25 cellular contexts compared by ENCODE assay signal in the genomic region with DNA sequence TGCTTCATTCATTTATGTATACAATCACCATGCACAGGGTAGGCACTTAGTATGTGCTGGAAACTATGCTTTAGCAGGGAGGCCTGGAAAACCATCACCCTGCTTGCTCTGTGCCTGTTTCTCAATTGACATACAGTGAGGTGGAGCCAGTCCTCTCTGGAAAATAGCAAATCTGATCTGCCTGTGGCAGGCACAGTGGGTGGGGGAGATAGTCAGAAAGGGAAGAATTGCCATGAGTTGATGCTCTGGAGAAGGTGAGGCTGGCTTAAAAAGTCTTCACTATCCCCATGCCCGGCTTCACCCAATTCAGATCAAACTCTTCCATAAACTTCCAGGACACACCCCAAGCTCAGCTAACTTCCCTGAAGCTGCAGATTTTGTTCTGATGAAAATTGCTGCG.
A peak's percentile ranks its signal among the peaks of the same experiment; 100 is the strongest.
DNase-seq lines count a peak whose midpoint lies in the region; ATAC-seq and TF ChIP-seq lines count a peak whose summit lies in the region.
"Had no signal": no experiment of that assay in that cellular context is flagged by ENCODE, and none has a peak within 500 bp of the region (broad histone marks: within the 10 kb centered on the region; RNA-seq: fewer than 3 reads in every experiment).

No MANE protein-coding gene starts in this region.

- peak; percentile 73 for ATAC-seq in SK-N-SH treated with all-trans-retinoic acid at 6 μM for 48 hours
- ATAC-seq: activated CD4-positive, CD25-positive, alpha-beta regulatory T cell treated with anti-CD3 and anti-CD28 coated beads, Interleukin-2, amount 50 U/mL, for 24 hours; activated CD8-positive, alpha-beta T cell treated with anti-CD3 and anti-CD28 coated beads for 36 hours; stimulated activated naive CD8-positive, alpha-beta T cell treated with anti-CD3 and anti-CD28 coated beads, Interleukin-15, Interleukin-2, amounts not matched to agents 100 U/mL and 50 U/mL, for 24 hours had no signal

- no peak overlapping the region for H4K91ac ChIP-seq in mesenchymal stem cell (ENCODE audit: low read length)

- peak overlapping the region; percentile 22 for H2BK120ac ChIP-seq in mesenchymal stem cell (ENCODE audit: low read depth, low read length)

- peak overlapping the region in 1 of 2 experiments; percentile 15 for H2BK12ac ChIP-seq in mesenchymal stem cell (ENCODE audit: low read length in 2 of 2)

- no peak for DNase-seq in HFFc6
- DNase-seq in mesenchymal stem cell = no peak
- no peak for DNase-seq in smooth muscle cell (lab: John Stamatoyannopoulos, UW; ENCODE audit: unreplicated experiment)
- no peak for DNase-seq in NCI-H446 treated with DMSO at 0.1 percent for 48 hours (lab: John Stamatoyannopoulos, UW)
- no peak for DNase-seq in hepatocyte (ENCODE audit: low spot score)
- DNase-seq in GOT3 (lab: John Stamatoyannopoulos, UW) = no peak
- DNase-seq: activated CD8-positive, alpha-beta T cell treated with anti-CD3 and anti-CD28 coated beads for 36 hours; activated effector memory CD4-positive, alpha-beta T cell treated with anti-CD3 and anti-CD28 coated beads, Interleukin-2, amount 50 U/mL, for 16 hours; activated T-cell treated with anti-CD3 and anti-CD28 coated beads for 4 hours; adrenal gland; CD4-positive, CD25-positive, alpha-beta regulatory T cell; cortex of kidney; glutamatergic neuron; kidney glomerular epithelial cell; NCI-H1105; NCI-H2081; NCI-H345; OCI-M1; retina; SHP77; stimulated activated naive CD8-positive, alpha-beta T cell treated with anti-CD3 and anti-CD28 coated beads, Interleukin-15, Interleukin-2, amounts not matched to agents 100 U/mL and 50 U/mL, for 24 hours had no signal

- peak overlapping the region in 1 of 2 experiments; percentile 72 for H3K23ac ChIP-seq in mesenchymal stem cell (ENCODE audit: low read length in 2 of 2)

- peak overlapping the region; percentile 72 for H3K27ac Mint-ChIP-seq in HFFc6
- H3K27ac Mint-ChIP-seq: activated CD8-positive, alpha-beta T cell treated with anti-CD3 and anti-CD28 coated beads for 36 hours; CD4-positive, CD25-positive, alpha-beta regulatory T cell had no signal

- no peak overlapping the region for H3K27ac ChIP-seq in mesenchymal stem cell (ENCODE audit: low read length, poor library complexity, severe bottlenecking)
- H3K27ac ChIP-seq in smooth muscle cell (ENCODE audit: low read depth) = peak overlapping the region; percentile 86
- no peak overlapping the region for H3K27ac ChIP-seq in hepatocyte
- H3K27ac ChIP-seq: thoracic aorta had no signal

- H3K4me2 ChIP-seq in mesenchymal stem cell (ENCODE audit: low read length, poor library complexity, severe bottlenecking) = no peak overlapping the region
- peak overlapping the region; percentile 78 for H3K4me2 ChIP-seq in smooth muscle cell
- H3K4me2 ChIP-seq in hepatocyte = no peak overlapping the region

- TF ChIP-seq CTCF in HFFc6 (IDR thresholded peaks at IDR 0.05) (no peak), smooth muscle cell (IDR thresholded peaks at IDR 0.05; ENCODE audit: borderline replicate concordance, insufficient read depth, poor library complexity, severe bottlenecking) (no peak), hepatocyte (IDR thresholded peaks at IDR 0.05; ENCODE audit: poor library complexity) (no peak)

- H3K9ac ChIP-seq in mesenchymal stem cell (ENCODE audit: low read length) (peak overlapping the region; percentile 54), smooth muscle cell (ENCODE audit: low read depth) (no peak overlapping the region)

- peak overlapping the region; percentile 20 to 32 for H3K4ac ChIP-seq in mesenchymal stem cell (ENCODE audit: low read depth in 1 of 2, low read length in 2 of 2)

- peaks cover 8% of the 10 kb centered on the region for H3K79me1 ChIP-seq in mesenchymal stem cell (replicated peaks; ENCODE audit: low read length, poor library complexity, severe bottlenecking)

- H2AFZ ChIP-seq in mesenchymal stem cell (ENCODE audit: low read depth, low read length) = peak overlapping the region; percentile 5
- no peak overlapping the region for H2AFZ ChIP-seq in smooth muscle cell (ENCODE audit: low read depth)
- no peak overlapping the region for H2AFZ ChIP-seq in hepatocyte

- H3K36me3 ChIP-seq in mesenchymal stem cell (ENCODE audit: control insufficient read depth in 1 of 2, insufficient read depth in 2 of 2, low read depth in 1 of 2, low read length in 2 of 2) = no peaks in the 10 kb centered on the region
- no peaks in the 10 kb centered on the region for H3K36me3 ChIP-seq in smooth muscle cell (ENCODE audit: low read depth)
- H3K36me3 ChIP-seq in hepatocyte (replicated peaks; ENCODE audit: insufficient read depth, low read depth) = no peaks in the 10 kb centered on the region
- H3K36me3 ChIP-seq: adrenal gland, thoracic aorta had no signal

- H3K4me3 ChIP-seq in mesenchymal stem cell (ENCODE audit: insufficient read depth in 1 of 2, low read depth in 1 of 2, low read length in 2 of 2) = peak overlapping the region in 1 of 2 experiments; percentile 50
- H3K4me3 ChIP-seq in smooth muscle cell = no peak overlapping the region
- no peak overlapping the region for H3K4me3 ChIP-seq in hepatocyte
- H3K4me3 ChIP-seq: adrenal gland, thoracic aorta had no signal

- no peaks in the 10 kb centered on the region for H3K36me3 Mint-ChIP-seq in HFFc6 (ENCODE audit: low read depth)
- H3K36me3 Mint-ChIP-seq: CD4-positive, CD25-positive, alpha-beta regulatory T cell had no signal

- peak overlapping the region; percentile 61 for H3K4me3 Mint-ChIP-seq in HFFc6
- H3K4me3 Mint-ChIP-seq: activated CD8-positive, alpha-beta T cell treated with anti-CD3 and anti-CD28 coated beads for 36 hours; CD4-positive, CD25-positive, alpha-beta regulatory T cell had no signal

- H3K18ac ChIP-seq in mesenchymal stem cell (ENCODE audit: low read depth in 1 of 2, low read length in 2 of 2) = peak overlapping the region; percentile 76 to 80

- no peaks in the 10 kb centered on the region for H3K9me3 Mint-ChIP-seq in HFFc6
- H3K9me3 Mint-ChIP-seq: activated CD8-positive, alpha-beta T cell treated with anti-CD3 and anti-CD28 coated beads for 36 hours; CD4-positive, CD25-positive, alpha-beta regulatory T cell; IgD-negative memory B cell had no signal

- H3K14ac ChIP-seq in mesenchymal stem cell (ENCODE audit: low read length in 2 of 2) = no peak overlapping the region

- H3K4me1 ChIP-seq in mesenchymal stem cell (ENCODE audit: control insufficient read depth, insufficient read depth, low read depth, low read length) (peaks cover 7% of the 10 kb centered on the region), smooth muscle cell (ENCODE audit: low read depth) (peaks cover 12% of the 10 kb centered on the region), hepatocyte (ENCODE audit: insufficient read depth) (no peaks in the 10 kb centered on the region)

- H2AK5ac ChIP-seq in mesenchymal stem cell (ENCODE audit: low read length, severe bottlenecking) = no peak overlapping the region

- H4K8ac ChIP-seq in mesenchymal stem cell (ENCODE audit: low read length) = peak overlapping the region; percentile 5

- H3K27me3 ChIP-seq in mesenchymal stem cell (ENCODE audit: control insufficient read depth in 1 of 2, insufficient read depth in 1 of 2, low read length in 2 of 2) = no peaks in the 10 kb centered on the region
- no peaks in the 10 kb centered on the region for H3K27me3 ChIP-seq in smooth muscle cell (ENCODE audit: low read depth)
- H3K27me3 ChIP-seq in hepatocyte = no peaks in the 10 kb centered on the region
- H3K27me3 ChIP-seq: adrenal gland had no signal

- WGBS in mesenchymal stem cell = 90% methylated on average over 2 of the region's 2 CpGs
- 78% methylated on average over 2 of the region's 2 CpGs for WGBS in smooth muscle cell (ENCODE audit: low lambda C conversion rate)
- 60% methylated on average over 2 of the region's 2 CpGs for WGBS in hepatocyte (ENCODE audit: low lambda C conversion rate, missing lambda C conversion rate)

- no peaks in the 10 kb centered on the region; the same call in 1 of the 2 replicates for H3K27me3 Mint-ChIP-seq in HFFc6 (ENCODE audit: insufficient read depth)
- H3K27me3 Mint-ChIP-seq: activated CD8-positive, alpha-beta T cell treated with anti-CD3 and anti-CD28 coated beads for 36 hours; IgD-negative memory B cell had no signal

- H3K9me3 ChIP-seq in mesenchymal stem cell (ENCODE audit: control insufficient read depth, low read length) = no peaks in the 10 kb centered on the region
- H3K9me3 ChIP-seq in smooth muscle cell (replicated peaks; ENCODE audit: low read depth) = no peaks in the 10 kb centered on the region
- H3K9me3 ChIP-seq in hepatocyte (ENCODE audit: low read depth) = no peaks in the 10 kb centered on the region
- H3K9me3 ChIP-seq: adrenal gland, thoracic aorta had no signal

- no peak overlapping the region for H2BK15ac ChIP-seq in mesenchymal stem cell (ENCODE audit: low read depth, poor library complexity, severe bottlenecking)

- peaks cover 8% of the 10 kb centered on the region for H3F3A ChIP-seq in smooth muscle cell (ENCODE audit: low read depth)

- H2BK5ac ChIP-seq in mesenchymal stem cell (ENCODE audit: low read depth, low read length, poor library complexity, severe bottlenecking) = no peak overlapping the region

- no peaks in the 10 kb centered on the region for H3K79me2 ChIP-seq in smooth muscle cell (ENCODE audit: low read depth)
- no peaks in the 10 kb centered on the region for H3K79me2 ChIP-seq in hepatocyte

- H3K4me1 Mint-ChIP-seq in HFFc6 (ENCODE audit: low read depth) = peaks cover 33% of the 10 kb centered on the region
- H3K4me1 Mint-ChIP-seq: CD4-positive, CD25-positive, alpha-beta regulatory T cell had no signal

- no peaks in the 10 kb centered on the region for H3K9me2 ChIP-seq in hepatocyte (replicated peaks; ENCODE audit: insufficient read depth)

- H4K20me1 ChIP-seq in smooth muscle cell (ENCODE audit: low read depth) = no peaks in the 10 kb centered on the region
- H4K20me1 ChIP-seq in hepatocyte (ENCODE audit: insufficient read depth, poor library complexity, severe bottlenecking) = no peaks in the 10 kb centered on the region

TF ChIP-seq in SK-N-SH treated with all-trans-retinoic acid at 6 μM for 48 hours, 23 proteins besides CTCF, POLR2A, EP300 and RAD21:
- no peak for TF ChIP-seq PPARA (CRISPR knock-in tag; IDR thresholded peaks at IDR 0.05; ENCODE audit: borderline replicate concordance)
- TF ChIP-seq TOX (CRISPR knock-in tag; IDR thresholded peaks at IDR 0.05; ENCODE audit: borderline replicate concordance) = no peak
